In the genomic region with DNA sequence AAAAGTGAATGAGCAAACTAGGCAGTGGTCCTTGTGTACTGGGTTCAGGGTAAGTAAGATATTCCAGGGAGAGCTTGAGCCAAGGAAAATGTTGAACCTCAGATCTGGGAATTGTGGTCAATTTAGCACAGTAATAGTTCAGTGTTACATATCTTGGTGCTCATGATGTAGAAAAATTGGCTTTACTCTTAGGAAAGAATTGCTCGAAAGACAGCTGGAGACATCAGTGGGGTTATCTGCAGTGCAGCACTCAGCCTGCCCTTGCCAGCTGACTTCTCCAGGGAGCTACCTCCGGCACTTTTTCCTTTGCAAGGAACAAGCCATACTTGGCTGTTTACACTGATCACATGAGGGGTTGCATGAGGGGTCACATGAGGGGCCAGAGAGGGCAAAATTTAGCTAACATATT, we compare ENCODE assay signal across 20 cellular contexts.
DNase-seq lines count a peak whose midpoint lies in the region; ATAC-seq and TF ChIP-seq lines count a peak whose summit lies in the region.
"Had no signal": no experiment of that assay in that cellular context is flagged by ENCODE, and none has a peak within 500 bp of the region (broad histone marks: within the 10 kb centered on the region; RNA-seq: fewer than 3 reads in every experiment).

No MANE protein-coding gene starts in this region.

- H2AK5ac ChIP-seq in trophoblast cell (ENCODE audit: low read length): no peak overlapping the region

- no peak overlapping the region for H3K18ac ChIP-seq in trophoblast cell (ENCODE audit: low read length)

- no peak overlapping the region for H3K14ac ChIP-seq in trophoblast cell (ENCODE audit: low read length)

- H3K4me1 ChIP-seq in left lung (no peaks in the 10 kb centered on the region), trophoblast cell (ENCODE audit: control insufficient read depth in 1 of 2, insufficient read depth in 2 of 2, low read length in 2 of 2) (no peaks in the 10 kb centered on the region)

- H3K4ac ChIP-seq in trophoblast cell (ENCODE audit: low read depth, low read length): no peak overlapping the region

- TF ChIP-seq CTCF in fibroblast of the aortic adventitia (IDR thresholded peaks at IDR 0.05; ENCODE audit: insufficient read depth, low read length) (no peak), left lung (IDR thresholded peaks at IDR 0.05) (no peak)

- no peak overlapping the region for H2BK5ac ChIP-seq in trophoblast cell (ENCODE audit: low read depth, low read length, poor library complexity)

- no peak overlapping the region for H4K91ac ChIP-seq in trophoblast cell (ENCODE audit: low read depth, low read length)

- WGBS in trophoblast cell (ENCODE audit: extremely low coverage, insufficient coverage, insufficient read length): no CpG with 5 or more reads among the region's 2 CpGs

- H2BK120ac ChIP-seq in trophoblast cell (ENCODE audit: insufficient read depth, low read length, poor library complexity): no peak overlapping the region

- intact Hi-C loops in left lung (cut with DNase I): no loop called here
- intact Hi-C loops in sciatic nerve (cut with DNase I): no loop called here

- H3K79me1 ChIP-seq in trophoblast cell (ENCODE audit: low read length): no peaks in the 10 kb centered on the region

- no peaks in the 10 kb centered on the region for H3K27me3 ChIP-seq in left lung
- no peaks in the 10 kb centered on the region for H3K27me3 ChIP-seq in trophoblast cell (ENCODE audit: insufficient read depth, low read length)

- no peak overlapping the region for H2AFZ ChIP-seq in trophoblast cell (ENCODE audit: insufficient read depth, low read length, poor library complexity)

- H3K9me3 ChIP-seq in left lung: peaks cover 0 to 30% of the 10 kb centered on the region in 2 donors
- H3K9me3 ChIP-seq in trophoblast cell (ENCODE audit: insufficient read depth, low read depth, low read length): peaks cover 1% of the 10 kb centered on the region

- H3K9ac ChIP-seq in trophoblast cell (ENCODE audit: low read length): no peak overlapping the region
- H3K9ac ChIP-seq: KMS-11 had no signal

- H3K27ac ChIP-seq in left lung (no peak overlapping the region), trophoblast cell (ENCODE audit: low read depth, low read length) (no peak overlapping the region)
- H3K27ac ChIP-seq: KMS-11, skin epidermis had no signal

- DNase-seq in NCI-H226 (peak; percentile 29), fibroblast of the aortic adventitia (ENCODE audit: low read depth) (peak; percentile 92), left lung (peak in 1 of 2 donors; percentile 38), sciatic nerve (ENCODE audit: low spot score) (peak; percentile 66), CD1c-positive myeloid dendritic cell (ENCODE audit: extremely low spot score) (no peak), GF-D8 (lab: John Stamatoyannopoulos, UW) (no peak), trophoblast cell (no peak), NCI-H2107 (lab: John Stamatoyannopoulos, UW) (no peak)
- DNase-seq: activated CD4-positive, alpha-beta T cell treated with anti-CD3 and anti-CD28 coated beads, Interleukin-2, amount 10 ng/mL, durations not matched to agents 7 days and 5 days; activated effector memory CD4-positive, alpha-beta T cell treated with Interleukin-2 at 50 U/mL for 16 hours; COR-L47; DMS79 treated with DMSO at 0.1 percent for 48 hours; erythroblast; NCI-H187; OCI-M1; stimulated activated CD4-positive, alpha-beta T cell treated with anti-CD3 and anti-CD28 coated beads, Interleukin-2, amount 100 ng/mL, for 48 hours; stimulated activated naive CD8-positive, alpha-beta T cell treated with anti-CD3 and anti-CD28 coated beads, Interleukin-15, amount 100 ng/mL, for 72 hours had no signal

- H3K23ac ChIP-seq in trophoblast cell (ENCODE audit: low read length): no peak overlapping the region

- H3K36me3 ChIP-seq in left lung (no peaks in the 10 kb centered on the region), trophoblast cell (ENCODE audit: control insufficient read depth in 1 of 2, insufficient read depth in 2 of 2, low read length in 2 of 2) (no peaks in the 10 kb centered on the region)

- no peak overlapping the region for H2BK12ac ChIP-seq in trophoblast cell (ENCODE audit: low read length)

- no peaks in the 10 kb centered on the region for H3K79me2 ChIP-seq in trophoblast cell (ENCODE audit: control insufficient read depth, insufficient read depth, low read length, poor library complexity)

- H4K8ac ChIP-seq in trophoblast cell (ENCODE audit: low read depth, low read length): no peak overlapping the region

- no peak overlapping the region for H4K12ac ChIP-seq in trophoblast cell (ENCODE audit: low read depth, low read length)

- ATAC-seq in left lung (peak; percentile 81), sciatic nerve (peak; percentile 97)
- ATAC-seq: stimulated activated naive CD8-positive, alpha-beta T cell treated with anti-CD3 and anti-CD28 coated beads, Interleukin-15, amount 100 ng/mL, for 72 hours had no signal

- no peak overlapping the region for H3K4me3 ChIP-seq in fibroblast of the aortic adventitia (ENCODE audit: low read depth, low read length)
- no peak overlapping the region for H3K4me3 ChIP-seq in left lung
- H3K4me3 ChIP-seq in trophoblast cell (ENCODE audit: low read depth, low read length): no peak overlapping the region
- H3K4me3 ChIP-seq: lung, skin epidermis had no signal

- no peak overlapping the region for H3K4me2 ChIP-seq in trophoblast cell (ENCODE audit: low read length)
- H3K4me2 ChIP-seq: KMS-11 had no signal

Comparison
In these comparisons a context has a peak if more than half of its experiments do, and no peak if none do; other contexts are left out.
1. DNase-seq: peak in NCI-H226 (single experiment), fibroblast of the aortic adventitia (single experiment) and sciatic nerve (single experiment); none in CD1c-positive myeloid dendritic cell (single experiment), GF-D8 (single experiment), trophoblast cell (0 of 2) and NCI-H2107 (single experiment).